23 cellular contexts compared by ENCODE assay signal in the genomic region with DNA sequence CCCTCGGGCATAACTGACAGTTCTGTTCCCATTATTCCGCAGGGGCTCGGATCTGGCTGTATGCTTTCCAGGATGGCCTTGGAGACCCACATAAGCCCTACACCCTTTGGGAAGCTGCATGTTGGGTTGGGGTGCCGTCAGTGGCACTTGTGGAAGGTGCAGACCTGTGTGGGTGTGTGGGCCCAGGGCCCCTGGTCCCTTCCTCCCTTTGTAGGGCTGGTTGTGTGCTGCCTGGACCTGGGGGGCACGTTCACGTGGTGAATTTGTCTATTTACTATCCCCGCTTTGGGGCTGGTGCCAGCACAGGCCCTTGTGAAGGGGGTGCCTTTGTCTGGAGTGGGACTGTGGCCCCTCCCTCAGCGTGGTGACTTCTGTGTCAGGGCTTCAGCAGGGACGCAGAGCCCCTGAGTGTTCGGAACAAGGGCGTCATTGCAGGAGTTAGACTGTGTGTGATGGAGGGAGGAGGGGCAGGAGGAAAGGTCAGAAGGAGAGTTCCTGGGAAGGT.
"Had no signal": no experiment of that assay in that cellular context is flagged by ENCODE, and none has a peak within 500 bp of the region (broad histone marks: within the 10 kb centered on the region; RNA-seq: fewer than 3 reads in every experiment).

No MANE protein-coding gene starts in this region.

- H3K4me3 ChIP-seq: Peyer's patch had no signal

- H3K27me3 ChIP-seq: brain microvascular endothelial cell, Peyer's patch had no signal

- H3K27ac ChIP-seq: brain microvascular endothelial cell, Peyer's patch had no signal

- ATAC-seq: activated T-cell treated with anti-CD3 and anti-CD28 coated beads, Interleukin-2, amount 50 U/mL, for 72 hours; T-helper 17 cell had no signal

- H3K9me3 ChIP-seq: Peyer's patch had no signal

- DNase-seq: activated B cell treated with CpG ODN at 0.5 μM for 24 hours; activated CD4-positive, alpha-beta memory T cell treated with anti-CD3 and anti-CD28 coated beads for 36 hours; activated CD4-positive, alpha-beta T cell treated with anti-CD3 and anti-CD28 coated beads, Interleukin-2, amount 10 ng/mL, durations not matched to agents 7 days and 5 days; activated CD8-positive, alpha-beta memory T cell treated with anti-CD3 and anti-CD28 coated beads, Interleukin-2, amount 50 U/mL, for 4 hours; activated gamma-delta T cell treated with Interleukin-2 at 50 U/mL for 16 hours; activated naive CD4-positive, alpha-beta T cell treated with anti-CD3 and anti-CD28 coated beads, Interleukin-2, amount 10 ng/mL, durations not matched to agents 7 days and 5 days; activated naive CD8-positive, alpha-beta T cell treated with anti-CD3 and anti-CD28 coated beads for 36 hours; activated T-cell treated with anti-CD3 and anti-CD28 coated beads, Interleukin-2, amount 50 U/mL, for 72 hours; brain microvascular endothelial cell; caudate nucleus; MM.1S; NCI-H1105; NCI-H1436; NCI-H1694 treated with DMSO at 0.1 percent for 48 hours; NCI-H2029 treated with DMSO at 0.1 percent for 48 hours; NCI-H345; NCI-H510A; NCI-H69; NK-92 treated with Interleukin-12 subunit alpha and Interleukin-12 subunit beta, amount 100 ng/mL, for 24 hours; SHP77 treated with DMSO at 0.1 percent for 48 hours; T-helper 17 cell; T-helper 9 cell had no signal
